8 cellular contexts compared by ENCODE assay signal in genomic region chr12:75481013-75481705, GRCh38. TPM values are rescaled to one million over a fixed set of nuclear protein-coding genes. Genes with fewer than 3 reads are reported as not detected.
A peak's percentile ranks its signal among the peaks of the same experiment; 100 is the strongest.
DNase-seq lines count a peak whose midpoint lies in the region; ATAC-seq lines count a peak whose summit lies in the region.

No MANE protein-coding gene starts in this region.

- H3K4me3 Mint-ChIP-seq in activated naive CD4-positive, alpha-beta T cell treated with anti-CD3 and anti-CD28 coated beads, Interleukin-2, amount 50 U/mL, for 24 hours, result peak overlapping the region; percentile 76
- H3K4me3 Mint-ChIP-seq in T-cell, result peak overlapping the region; percentile 96 to 98 (median 98)
- H3K4me3 Mint-ChIP-seq in stimulated activated naive B cell treated with anti-CD40 and anti-IgM and Interleukin-4, amounts not matched to agents 10 μg/mL and 1 μg/mL and 100 μg/mL, for 72 hours, result peak overlapping the region; percentile 80 to 88

- POLR2A ChIA-PET in T-cell (lab: Charles Lee), result interaction anchor here (0.5 to 4.7 kb wide), 16 partner anchors 12 to 1077 kb away, joined by 3 to 21 read pairs (median 6); partner anchors contain the start of genes KRR1 (in 2 of the 2), GLIPR1L2 (in 1 of the 2) and PHLDA1 (in 1 of the 2)

- peak; percentile 19 for ATAC-seq in HG03175 (IDR thresholded peaks at IDR 0.05; ENCODE audit: unreplicated experiment)
- ATAC-seq in T-cell (replicated peaks in 1 of 4), result peak; percentile 9 to 14 (median 10)
- ATAC-seq in left cardiac atrium, result peak; percentile 14 to 26
- ATAC-seq in stimulated activated naive B cell treated with anti-CD40 and anti-IgM and Interleukin-4, amounts not matched to agents 10 μg/mL and 1 μg/mL and 100 μg/mL, for 72 hours (replicated peaks), result peak; percentile 45 to 57

- peaks cover 90% of the 10 kb centered on the region for H3K4me1 Mint-ChIP-seq in activated naive CD4-positive, alpha-beta T cell treated with anti-CD3 and anti-CD28 coated beads, Interleukin-2, amount 50 U/mL, for 24 hours
- peaks cover 78 to 85% (median 84%) of the 10 kb centered on the region in 3 donors for H3K4me1 Mint-ChIP-seq in T-cell
- H3K4me1 Mint-ChIP-seq in stimulated activated naive B cell treated with anti-CD40 and anti-IgM and Interleukin-4, amounts not matched to agents 10 μg/mL and 1 μg/mL and 100 μg/mL, for 72 hours, result peaks cover 48 to 71% of the 10 kb centered on the region in 2 donors

- no peaks in the 10 kb centered on the region for H3K27me3 Mint-ChIP-seq in activated naive CD4-positive, alpha-beta T cell treated with anti-CD3 and anti-CD28 coated beads, Interleukin-2, amount 50 U/mL, for 24 hours
- no peaks in the 10 kb centered on the region for H3K27me3 Mint-ChIP-seq in T-cell
- H3K27me3 Mint-ChIP-seq in stimulated activated naive B cell treated with anti-CD40 and anti-IgM and Interleukin-4, amounts not matched to agents 10 μg/mL and 1 μg/mL and 100 μg/mL, for 72 hours, result no peaks in the 10 kb centered on the region

- CTCF ChIA-PET in T-cell (lab: Charles Lee), result interaction anchor here (0.6 to 7.4 kb wide), 9 partner anchors 23 to 1285 kb away, joined by 3 to 63 read pairs (median 5); partner anchors contain the start of genes GLIPR1L1 (in 1 of the 2), GLIPR1L2 (in 1 of the 2) and KRR1 (in 1 of the 2)

- intact Hi-C loops in left cardiac atrium (cut with DNase I), result loop anchor here in 1 of 2 donors (10.0 kb wide), 1 partner anchor 86 kb away; the partner anchor contains the start of gene GLIPR1L2

- peaks cover 4% of the 10 kb centered on the region for H3K36me3 Mint-ChIP-seq in activated naive CD4-positive, alpha-beta T cell treated with anti-CD3 and anti-CD28 coated beads, Interleukin-2, amount 50 U/mL, for 24 hours
- H3K36me3 Mint-ChIP-seq in T-cell, result peaks cover 27% of the 10 kb centered on the region
- peaks cover 0 to 10% of the 10 kb centered on the region in 2 donors for H3K36me3 Mint-ChIP-seq in stimulated activated naive B cell treated with anti-CD40 and anti-IgM and Interleukin-4, amounts not matched to agents 10 μg/mL and 1 μg/mL and 100 μg/mL, for 72 hours

- no peaks in the 10 kb centered on the region for H3K9me3 Mint-ChIP-seq in activated naive CD4-positive, alpha-beta T cell treated with anti-CD3 and anti-CD28 coated beads, Interleukin-2, amount 50 U/mL, for 24 hours
- no peaks in the 10 kb centered on the region for H3K9me3 Mint-ChIP-seq in T-cell
- H3K9me3 Mint-ChIP-seq in stimulated activated naive B cell treated with anti-CD40 and anti-IgM and Interleukin-4, amounts not matched to agents 10 μg/mL and 1 μg/mL and 100 μg/mL, for 72 hours, result no peaks in the 10 kb centered on the region

- peak overlapping the region; percentile 90 for H3K27ac Mint-ChIP-seq in activated naive CD4-positive, alpha-beta T cell treated with anti-CD3 and anti-CD28 coated beads, Interleukin-2, amount 50 U/mL, for 24 hours
- H3K27ac Mint-ChIP-seq in T-cell, result peak overlapping the region; percentile 95 to 98
- H3K27ac Mint-ChIP-seq in stimulated activated naive B cell treated with anti-CD40 and anti-IgM and Interleukin-4, amounts not matched to agents 10 μg/mL and 1 μg/mL and 100 μg/mL, for 72 hours, result peak overlapping the region; percentile 93

- no peak for DNase-seq in activated naive CD4-positive, alpha-beta T cell treated with Interleukin-2 at 50 U/mL for 16 hours
- DNase-seq in T-cell, result no peak
- DNase-seq in left cardiac atrium, result no peak
- no peak for DNase-seq in stimulated activated naive B cell treated with anti-CD40 and anti-IgM and Interleukin-4, amounts not matched to agents 10 μg/mL and 1 μg/mL and 100 μg/mL, for 72 hours
- no peak for DNase-seq in GM19240 (ENCODE audit: insufficient read length, low spot score)
- DNase-seq in NCI-H1092 treated with DMSO at 0.1 percent for 48 hours (lab: John Stamatoyannopoulos, UW), result no peak

RNA-seq across cellular contexts. Expression of gene GLIPR1, which starts 0.6 kb away (rescaled TPM):
- total RNA-seq in T-cell (100 to 1,000 TPM in 1 of 5 donors, 10 to 100 TPM in 4; 42.9 to 102 (median 53.5) TPM), left cardiac atrium (10 to 100 TPM; 20.2 to 28.8 TPM)

RNA-seq across cellular contexts. Expression of gene KRR1, which starts 30.2 kb away (rescaled TPM):
- total RNA-seq in T-cell (100 to 1,000 TPM in 2 of 5 donors, 10 to 100 TPM in 3; 53.7 to 122 (median 66.5) TPM), left cardiac atrium (10 to 100 TPM; 30.0 to 37.9 TPM)
